28 cellular contexts compared by ENCODE assay signal in the genomic region with DNA sequence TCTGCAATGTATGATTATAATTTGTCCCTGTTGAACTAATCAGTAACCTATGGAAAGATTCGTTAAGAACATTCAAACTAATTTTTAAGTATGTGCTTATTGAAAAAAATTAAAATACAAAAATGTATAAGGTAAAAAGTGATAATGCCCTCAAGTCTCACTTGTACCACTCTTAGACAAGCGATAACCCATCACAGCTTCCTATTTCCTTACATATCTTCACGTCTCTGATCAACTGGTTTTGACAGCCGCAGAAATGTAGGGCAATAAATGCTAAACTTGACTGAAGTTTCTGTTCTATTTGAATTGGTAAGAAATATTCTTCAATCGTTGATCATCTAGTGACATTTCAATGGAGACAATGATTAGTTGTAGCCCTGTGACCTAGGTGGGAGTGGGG.
"Had no signal": no experiment of that assay in that cellular context is flagged by ENCODE, and none has a peak within 500 bp of the region (broad histone marks: within the 10 kb centered on the region; RNA-seq: fewer than 3 reads in every experiment).

No MANE protein-coding gene starts in this region.

- H3K36me3 ChIP-seq: ovary, right lobe of liver, sigmoid colon, stomach, thoracic aorta, thyroid gland, transverse colon, upper lobe of right lung, uterus had no signal

- H2AFZ ChIP-seq: neural progenitor cell, parathyroid adenoma had no signal

- H3K9me3 Mint-ChIP-seq: naive thymus-derived CD4-positive, alpha-beta T cell; nephron; neural progenitor cell; stimulated activated effector memory CD8-positive, alpha-beta T cell treated with anti-CD3 and anti-CD28 coated beads, Interleukin-12 subunit alpha, Interleukin-12 subunit beta, amount 100 ng/mL, for 72 hours; stimulated activated naive CD8-positive, alpha-beta T cell treated with anti-CD3 and anti-CD28 coated beads, Interleukin-15, Interleukin-2, amounts not matched to agents 100 ng/mL and 50 ng/mL, for 24 hours; type B pancreatic cell had no signal

- H3K4me3 ChIP-seq: neural progenitor cell, ovary, psoas muscle, right lobe of liver, sigmoid colon, stomach, thoracic aorta, thyroid gland, transverse colon, upper lobe of right lung, uterus had no signal

- H3K27me3 ChIP-seq: neural progenitor cell, ovary, right lobe of liver, sigmoid colon, stomach, thyroid gland, transverse colon, upper lobe of right lung, uterus had no signal

- DNase-seq: naive thymus-derived CD4-positive, alpha-beta T cell; occipital lobe; ovary; posterior cingulate gyrus; psoas muscle; right cardiac atrium; right lobe of liver; sigmoid colon; small intestine; stimulated activated CD4-positive, alpha-beta T cell treated with anti-CD3 and anti-CD28 coated beads, Interleukin-15, amount 100 ng/mL, for 24 hours; stimulated activated CD4-positive, alpha-beta T cell treated with anti-CD3 and anti-CD28 coated beads, Interleukin-2, amount 100 ng/mL, for 24 hours; stimulated activated CD4-positive, alpha-beta T cell treated with anti-CD3 and anti-CD28 coated beads, Interleukin-2, amount 100 ng/mL, for 48 hours; stimulated activated CD4-positive, alpha-beta T cell treated with anti-CD3 and anti-CD28 coated beads, Interleukin-4, amount 100 ng/mL, for 24 hours; stimulated activated naive B cell treated with anti-CD40 and anti-IgM and Interleukin-4, amounts not matched to agents 10 μg/mL and 1 μg/mL and 100 μg/mL, for 72 hours; stimulated activated naive CD4-positive, alpha-beta T cell treated with Interleukin-2 at 50 U/mL for 16 hours; stomach; thyroid gland; transverse colon; upper lobe of right lung; uterus had no signal

- ATAC-seq: naive thymus-derived CD4-positive, alpha-beta T cell; psoas muscle; right cardiac atrium; right lobe of liver; stimulated activated effector memory CD8-positive, alpha-beta T cell treated with anti-CD3 and anti-CD28 coated beads, Interleukin-12 subunit alpha, Interleukin-12 subunit beta, amount 100 ng/mL, for 72 hours; stimulated activated naive B cell treated with anti-CD40 and anti-IgM and Interleukin-4, amounts not matched to agents 10 μg/mL and 1 μg/mL and 100 μg/mL, for 72 hours; upper lobe of right lung had no signal

- H3K4me2 ChIP-seq: neural progenitor cell had no signal

- H3K9me3 ChIP-seq: ovary, psoas muscle, right lobe of liver, sigmoid colon, stomach, thoracic aorta, thyroid gland, transverse colon, upper lobe of right lung, uterus had no signal

- H3K9ac ChIP-seq: neural progenitor cell, parathyroid adenoma had no signal

- H3K4me1 ChIP-seq: parathyroid adenoma, upper lobe of right lung, uterus had no signal

- H3K27me3 Mint-ChIP-seq: progenitor cell of endocrine pancreas; stimulated activated naive B cell treated with anti-CD40 and anti-IgM and Interleukin-4, amounts not matched to agents 10 μg/mL and 1 μg/mL and 100 μg/mL, for 72 hours; stimulated activated naive CD8-positive, alpha-beta T cell treated with anti-CD3 and anti-CD28 coated beads, Interleukin-15, Interleukin-2, amounts not matched to agents 100 ng/mL and 50 ng/mL, for 24 hours; type B pancreatic cell had no signal

- H3K27ac ChIP-seq: ovary, parathyroid adenoma, psoas muscle, right lobe of liver, thyroid gland, upper lobe of right lung had no signal

- H3K4me3 Mint-ChIP-seq: nephron; neural progenitor cell; stimulated activated effector memory CD8-positive, alpha-beta T cell treated with anti-CD3 and anti-CD28 coated beads, Interleukin-12 subunit alpha, Interleukin-12 subunit beta, amount 100 ng/mL, for 72 hours; stimulated activated naive B cell treated with anti-CD40 and anti-IgM and Interleukin-4, amounts not matched to agents 10 μg/mL and 1 μg/mL and 100 μg/mL, for 72 hours; stimulated activated naive CD8-positive, alpha-beta T cell treated with anti-CD3 and anti-CD28 coated beads, Interleukin-15, Interleukin-2, amounts not matched to agents 100 ng/mL and 50 ng/mL, for 24 hours; type B pancreatic cell had no signal

- H3K36me3 Mint-ChIP-seq: stimulated activated effector memory CD8-positive, alpha-beta T cell treated with anti-CD3 and anti-CD28 coated beads, Interleukin-12 subunit alpha, Interleukin-12 subunit beta, amount 100 ng/mL, for 72 hours had no signal

- H3K27ac Mint-ChIP-seq: nephron; neural progenitor cell; progenitor cell of endocrine pancreas; stimulated activated effector memory CD8-positive, alpha-beta T cell treated with anti-CD3 and anti-CD28 coated beads, Interleukin-12 subunit alpha, Interleukin-12 subunit beta, amount 100 ng/mL, for 72 hours; stimulated activated naive B cell treated with anti-CD40 and anti-IgM and Interleukin-4, amounts not matched to agents 10 μg/mL and 1 μg/mL and 100 μg/mL, for 72 hours; stimulated activated naive CD8-positive, alpha-beta T cell treated with anti-CD3 and anti-CD28 coated beads, Interleukin-15, Interleukin-2, amounts not matched to agents 100 ng/mL and 50 ng/mL, for 24 hours; type B pancreatic cell had no signal
